In the genomic region with DNA sequence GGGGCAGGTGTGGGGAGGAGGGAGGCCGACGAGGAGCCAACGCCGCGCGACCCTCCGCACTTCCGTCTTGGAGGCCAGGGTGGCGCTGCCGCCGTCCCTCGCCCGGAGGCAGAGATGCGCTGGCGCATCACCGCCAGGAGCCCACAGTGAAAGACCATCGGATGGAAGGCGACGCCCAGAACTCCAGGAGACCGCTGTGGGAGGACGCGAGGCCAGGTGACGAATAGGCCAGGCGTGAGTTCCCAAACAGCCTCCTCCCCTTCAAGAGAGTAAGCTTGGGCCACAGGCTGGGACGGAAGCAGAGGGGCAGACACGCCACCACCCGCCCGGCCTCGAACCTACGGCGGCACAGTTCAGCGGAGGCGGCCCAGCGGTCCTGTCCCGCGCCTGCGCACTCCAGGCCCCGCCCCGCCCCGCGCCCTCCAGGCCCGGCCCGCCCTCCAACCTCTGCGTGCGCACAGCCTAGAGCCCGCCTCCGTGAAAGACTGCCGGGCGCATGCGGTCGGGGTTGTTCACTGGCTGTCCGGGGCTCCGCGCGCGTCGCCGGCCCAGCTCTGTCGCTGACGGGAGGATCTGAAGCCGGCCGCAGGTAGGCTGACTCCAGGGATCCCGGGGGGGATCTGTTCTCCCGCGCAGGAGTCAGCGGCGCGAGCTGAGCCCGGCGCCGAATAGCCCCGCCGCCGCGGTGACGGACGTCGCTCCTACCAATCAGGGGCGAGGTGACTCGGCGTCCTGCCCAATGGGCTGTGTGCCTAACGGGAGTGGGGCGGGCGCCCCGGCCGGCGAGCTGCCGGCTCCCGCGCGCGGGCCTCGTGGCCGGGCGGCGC, we compare ENCODE assay signal across 8 cellular contexts. TPM values are rescaled to one million over a fixed set of nuclear protein-coding genes. Genes with fewer than 3 reads are reported as not detected.
DNase-seq lines count a peak whose midpoint lies in the region; ATAC-seq and TF ChIP-seq lines count a peak whose summit lies in the region.

A gene with protein sequence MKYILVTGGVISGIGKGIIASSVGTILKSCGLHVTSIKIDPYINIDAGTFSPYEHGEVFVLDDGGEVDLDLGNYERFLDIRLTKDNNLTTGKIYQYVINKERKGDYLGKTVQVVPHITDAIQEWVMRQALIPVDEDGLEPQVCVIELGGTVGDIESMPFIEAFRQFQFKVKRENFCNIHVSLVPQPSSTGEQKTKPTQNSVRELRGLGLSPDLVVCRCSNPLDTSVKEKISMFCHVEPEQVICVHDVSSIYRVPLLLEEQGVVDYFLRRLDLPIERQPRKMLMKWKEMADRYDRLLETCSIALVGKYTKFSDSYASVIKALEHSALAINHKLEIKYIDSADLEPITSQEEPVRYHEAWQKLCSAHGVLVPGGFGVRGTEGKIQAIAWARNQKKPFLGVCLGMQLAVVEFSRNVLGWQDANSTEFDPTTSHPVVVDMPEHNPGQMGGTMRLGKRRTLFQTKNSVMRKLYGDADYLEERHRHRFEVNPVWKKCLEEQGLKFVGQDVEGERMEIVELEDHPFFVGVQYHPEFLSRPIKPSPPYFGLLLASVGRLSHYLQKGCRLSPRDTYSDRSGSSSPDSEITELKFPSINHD (plus strand): TSS at position 456 of the 827 bp plus-strand sequence. CDS start 3,595 bp downstream, outside the sequence.

- H3K9me3 ChIP-seq in hepatocyte (ENCODE audit: low read depth), result no peaks in the 10 kb centered on the region

- H3K9me2 ChIP-seq in hepatocyte (replicated peaks; ENCODE audit: insufficient read depth), result no peaks in the 10 kb centered on the region

- peak within 1 kb of the TSS; percentile 80 for H2AFZ ChIP-seq in hepatocyte

- H3K27ac ChIP-seq in 22Rv1, result peak within 1 kb of the TSS; percentile 92
- H3K27ac ChIP-seq in hepatocyte, result peak within 1 kb of the TSS; percentile 95

- H3K27me3 ChIP-seq in hepatocyte, result no peaks in the 10 kb centered on the region

- peak; percentile 66 for TF ChIP-seq CTCF in 22Rv1 (IDR thresholded peaks at IDR 0.05)
- peak; percentile 17 for TF ChIP-seq CTCF in astrocyte of the cerebellum (IDR thresholded peaks at IDR 0.05; ENCODE audit: low read depth, low read length, missing control alignments)
- TF ChIP-seq CTCF in hepatocyte (IDR thresholded peaks at IDR 0.05; ENCODE audit: poor library complexity), result peak; percentile 38

- in situ Hi-C loops in astrocyte of the cerebellum (cut with HindIII; ENCODE audit: low sequenced_read_pairs), result no loop called here

- H4K20me1 ChIP-seq in hepatocyte (ENCODE audit: insufficient read depth, poor library complexity, severe bottlenecking), result no peaks in the 10 kb centered on the region

- peak; percentile 86 for ATAC-seq in GM18517 (IDR thresholded peaks at IDR 0.05; ENCODE audit: unreplicated experiment)
- ATAC-seq in HG03039 (IDR thresholded peaks at IDR 0.05; ENCODE audit: unreplicated experiment), result peak; percentile 82

- H3K36me3 ChIP-seq in hepatocyte (replicated peaks; ENCODE audit: insufficient read depth, low read depth), result no peaks in the 10 kb centered on the region

- DNase-seq in NCI-H2081 (lab: John Stamatoyannopoulos, UW) (peak; percentile 98), T-helper 9 cell (peak; percentile 94), astrocyte of the cerebellum (ENCODE audit: low read depth) (peak; percentile 83), hepatocyte (ENCODE audit: low spot score) (peak; percentile 96), retina (peak; percentile 98)

- 1% methylated on average over 57 of the region's 96 CpGs for WGBS in hepatocyte (ENCODE audit: low lambda C conversion rate, missing lambda C conversion rate)

- peaks cover 25% of the 10 kb centered on the region for H3K4me1 ChIP-seq in hepatocyte (ENCODE audit: insufficient read depth)

- peaks cover 42% of the 10 kb centered on the region for H3K79me2 ChIP-seq in hepatocyte

- H3K4me2 ChIP-seq in hepatocyte, result peak within 1 kb of the TSS; percentile 95

- H3K4me3 ChIP-seq in astrocyte of the cerebellum (ENCODE audit: low read depth, low read length) (peak within 1 kb of the TSS; percentile 64), hepatocyte (peak within 1 kb of the TSS; percentile 64)

RNA-seq across cellular contexts. Expression of the gene that starts here (rescaled TPM):
- total RNA-seq in hepatocyte, result 37.9 and 44.9 TPM in 2 replicates
- 29.9 and 31.9 TPM in 2 replicates for polyA plus RNA-seq in hepatocyte

Comparison
In these comparisons a context has a peak if more than half of its experiments do, and no peak if none do; other contexts are left out.
1. Peak in every context shown above with its lines: DNase-seq, ATAC-seq, H3K4me3 ChIP-seq and H3K27ac ChIP-seq.